8 cellular contexts compared by ENCODE assay signal in the genomic region with DNA sequence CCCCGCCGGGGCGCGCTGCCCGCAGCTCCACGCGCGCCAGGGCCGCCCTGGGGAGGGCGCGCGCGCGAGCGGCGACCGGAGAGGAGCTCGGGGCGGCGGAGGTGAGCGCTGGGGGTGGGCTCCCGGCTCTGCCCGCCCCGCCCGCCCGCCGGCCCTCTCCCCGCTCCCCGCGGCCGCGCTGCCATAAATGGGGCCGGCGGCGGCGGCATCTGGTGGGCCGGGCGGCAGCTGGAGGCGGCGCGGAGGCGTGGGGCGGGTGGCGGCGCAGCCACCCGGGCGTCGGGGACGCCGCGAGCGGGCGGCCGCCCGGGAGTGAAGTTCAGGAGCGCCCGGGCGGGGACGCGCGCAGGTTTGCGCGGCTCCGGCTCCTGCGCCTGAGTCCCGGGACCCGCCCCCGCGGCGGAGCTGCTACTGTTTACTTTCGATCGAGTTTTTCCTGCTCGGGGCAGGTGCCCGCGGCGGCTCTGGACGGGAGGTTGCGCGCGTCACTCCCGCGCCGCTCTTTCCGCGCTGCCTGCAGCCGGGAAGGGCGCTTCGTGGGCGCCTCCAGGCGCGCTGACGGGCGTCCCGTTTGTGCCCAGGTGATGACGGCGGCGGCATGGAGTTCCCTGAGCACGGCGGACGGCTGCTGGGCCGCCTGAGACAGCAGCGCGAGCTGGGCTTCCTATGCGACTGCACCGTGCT. TPM values are rescaled to one million over a fixed set of nuclear protein-coding genes. Genes with fewer than 3 reads are reported as not detected.
DNase-seq lines count a peak whose midpoint lies in the region; ATAC-seq and TF ChIP-seq lines count a peak whose summit lies in the region.

Gene ZBTB42, plus strand, starts transcription at position 502 of the 684 bp plus-strand sequence. Its CDS starts 97 bp downstream, at position 599.

- H3K9me3 ChIP-seq in tibial artery, result no peaks in the 10 kb centered on the region

- H3K27ac ChIP-seq in tibial artery, result peak within 1 kb of the TSS; percentile 99 to 100

- intact Hi-C loops in tibial artery (cut with DNase I; ENCODE audit: low total_unique reads), result no loop called here

- no peak within 1 kb of the TSS for H3K27ac Mint-ChIP-seq in nephron progenitor cell

- peaks cover 55% of the 10 kb centered on the region for H3K4me1 Mint-ChIP-seq in nephron progenitor cell

- peak; percentile 71 for ATAC-seq in esophagus mucosa

- H3K4me3 ChIP-seq in GM12864 (ENCODE audit: low read depth, low read length) (peak within 1 kb of the TSS; percentile 78), HFF-Myc (replicated peaks; ENCODE audit: low read depth, low read length) (peak within 1 kb of the TSS; percentile 52), tibial artery (peak within 1 kb of the TSS; percentile 61 to 89)

- peaks cover 44% of the 10 kb centered on the region for H3K27me3 Mint-ChIP-seq in nephron progenitor cell (ENCODE audit: low read depth, poor library complexity)

- H3K27me3 ChIP-seq in tibial artery, result no peaks in the 10 kb centered on the region

- peak within 1 kb of the TSS; percentile 84 for H3K4me3 Mint-ChIP-seq in nephron progenitor cell

- H3K9me3 Mint-ChIP-seq in nephron progenitor cell, result no peaks in the 10 kb centered on the region

- H3K36me3 Mint-ChIP-seq in nephron progenitor cell (ENCODE audit: low read depth), result no peaks in the 10 kb centered on the region

- DNase-seq in GM12864 (ENCODE audit: low read depth) (no peak), HFF-Myc (ENCODE audit: extremely low read depth, low read depth) (no peak), NCI-H510A treated with DMSO at 0.1 percent for 48 hours (lab: John Stamatoyannopoulos, UW) (peak; percentile 73), activated T-cell treated with anti-CD3 and anti-CD28 coated beads for 4 hours (peak; percentile 43), nephron progenitor cell (peak; percentile 67), tibial artery (peak; percentile 51 to 84), globus pallidus (ENCODE audit: low spot score) (no peak)

- H3K4me1 ChIP-seq in tibial artery, result peaks cover 5 to 64% (median 34%) of the 10 kb centered on the region in 4 donors

- no peaks in the 10 kb centered on the region for H3K36me3 ChIP-seq in tibial artery

- no peak for TF ChIP-seq CTCF in GM12864 (IDR thresholded peaks at IDR 0.05; ENCODE audit: low read depth, low read length, missing control alignments)
- TF ChIP-seq CTCF in HFF-Myc (IDR thresholded peaks at IDR 0.05; ENCODE audit: low read depth, low read length, missing control alignments), result no peak
- no peak for TF ChIP-seq CTCF in nephron progenitor cell (IDR thresholded peaks at IDR 0.05)
- TF ChIP-seq CTCF in tibial artery (IDR thresholded peaks at IDR 0.05), result no peak

RNA-seq across cellular contexts. Expression of gene ZBTB42, which starts in this region (rescaled TPM):
- total RNA-seq in esophagus mucosa, result 6.4 TPM

Comparison
In these comparisons a context has a peak if more than half of its experiments do, and no peak if none do; other contexts are left out.
1. DNase-seq: peak in NCI-H510A treated with DMSO at 0.1 percent for 48 hours (single experiment), activated T-cell treated with anti-CD3 and anti-CD28 coated beads for 4 hours (single experiment), nephron progenitor cell (single experiment) and tibial artery (2 of 2); none in GM12864 (single experiment), HFF-Myc (single experiment) and globus pallidus (single experiment).
2. Peak in every context shown above with its lines, with median percentiles within 50 percentile points of each other: H3K4me3 ChIP-seq.